In the genomic region with DNA sequence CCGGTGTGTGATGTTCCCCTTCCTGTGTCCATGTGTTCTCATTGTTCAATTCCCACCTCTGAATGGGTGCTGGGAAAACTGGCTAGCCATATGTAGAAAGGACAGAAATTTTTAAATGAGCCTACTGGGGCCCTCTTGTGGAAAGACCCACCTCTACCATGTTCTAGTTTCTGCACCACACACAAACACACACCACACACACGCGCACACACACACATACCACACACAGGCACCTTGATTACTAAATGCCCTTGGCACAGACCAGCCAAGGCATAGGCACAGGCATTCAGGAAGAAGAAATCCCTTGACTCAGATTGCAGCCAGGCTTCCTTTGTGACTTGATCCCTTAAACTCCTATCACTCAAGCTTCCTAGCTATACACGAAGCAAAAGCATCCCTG, we compare ENCODE assay signal across 8 cellular contexts.
DNase-seq lines count a peak whose midpoint lies in the region; TF ChIP-seq lines count a peak whose summit lies in the region.

No MANE protein-coding gene starts in this region.

- no peak overlapping the region for H3K4me3 Mint-ChIP-seq in activated CD4-positive, alpha-beta memory T cell treated with anti-CD3 and anti-CD28 coated beads, Interleukin-2, amount 10 ng/mL, durations not matched to agents 7 days and 5 days

- 52 to 74% (median 64%) methylated on average over 4 of the region's 4 CpGs for WGBS in spleen, 5 donors

- H3K27me3 ChIP-seq in spleen (replicated peaks in 1 of 7) = no peaks in the 10 kb centered on the region

- POLR2A ChIA-PET in activated CD4-positive, alpha-beta memory T cell treated with anti-CD3 and anti-CD28 coated beads, Interleukin-2, amount 10 ng/mL, durations not matched to agents 7 days and 5 days (lab: Charles Lee) = no interaction called here

- no peak overlapping the region for H3K27ac Mint-ChIP-seq in activated CD4-positive, alpha-beta memory T cell treated with anti-CD3 and anti-CD28 coated beads, Interleukin-2, amount 10 ng/mL, durations not matched to agents 7 days and 5 days

- no peaks in the 10 kb centered on the region for H3K27me3 Mint-ChIP-seq in activated CD4-positive, alpha-beta memory T cell treated with anti-CD3 and anti-CD28 coated beads, Interleukin-2, amount 10 ng/mL, durations not matched to agents 7 days and 5 days

- H3K4me1 ChIP-seq in spleen = peaks cover 10 to 48% (median 25%) of the 10 kb centered on the region in 6 donors

- H3K9me3 Mint-ChIP-seq in activated CD4-positive, alpha-beta memory T cell treated with anti-CD3 and anti-CD28 coated beads, Interleukin-2, amount 10 ng/mL, durations not matched to agents 7 days and 5 days = no peaks in the 10 kb centered on the region

- no peak for TF ChIP-seq CTCF in epithelial cell of esophagus (IDR thresholded peaks at IDR 0.05; ENCODE audit: insufficient read depth, low read depth, low read length, missing control alignments)
- no peak for TF ChIP-seq CTCF in spleen (IDR thresholded peaks at IDR 0.05 in 8 of 11, conservative IDR thresholded peaks at IDR 0.05 in 3 of 11)

- intact Hi-C loops in spleen (cut with DNase I; ENCODE audit: low total_unique reads) = no loop called here

- TF ChIP-seq POLR2A in spleen (IDR thresholded peaks at IDR 0.05) = no peak

- CTCF ChIA-PET in activated CD4-positive, alpha-beta memory T cell treated with anti-CD3 and anti-CD28 coated beads, Interleukin-2, amount 10 ng/mL, durations not matched to agents 7 days and 5 days (lab: Charles Lee) = interaction anchor here (0.6 to 1.2 kb wide), 2 partner anchors 9 to 382 kb away, joined by 3 to 4 read pairs; no protein-coding TSS in a partner anchor

- no peak overlapping the region for H3K27ac ChIP-seq in spleen

- H3K36me3 ChIP-seq in spleen = no peaks in the 10 kb centered on the region

- H3K4me3 ChIP-seq in epithelial cell of esophagus (ENCODE audit: low read length) (no peak overlapping the region), spleen (no peak overlapping the region)

- DNase-seq in DMS79 treated with DMSO at 0.1 percent for 48 hours (lab: John Stamatoyannopoulos, UW) (peak; percentile 28), DMS79 (lab: John Stamatoyannopoulos, UW) (no peak), NCI-H526 treated with DMSO at 0.1 percent for 48 hours (lab: John Stamatoyannopoulos, UW) (peak; percentile 52), epithelial cell of esophagus (ENCODE audit: low read depth) (peak; percentile 60), retina (peak; percentile 57), spleen (no peak), amniotic stem cell (lab: John Stamatoyannopoulos, UW) (no peak)
- no peak for DNase-seq in activated CD4-positive, alpha-beta memory T cell treated with anti-CD3 and anti-CD28 coated beads, Interleukin-2, amount 10 ng/mL, durations not matched to agents 7 days and 5 days

- H3K36me3 Mint-ChIP-seq in activated CD4-positive, alpha-beta memory T cell treated with anti-CD3 and anti-CD28 coated beads, Interleukin-2, amount 10 ng/mL, durations not matched to agents 7 days and 5 days (ENCODE audit: low read depth) = no peaks in the 10 kb centered on the region

- H3K4me1 Mint-ChIP-seq in activated CD4-positive, alpha-beta memory T cell treated with anti-CD3 and anti-CD28 coated beads, Interleukin-2, amount 10 ng/mL, durations not matched to agents 7 days and 5 days = no peaks in the 10 kb centered on the region

- no peaks in the 10 kb centered on the region for H3K9me3 ChIP-seq in spleen

Comparison
In these comparisons a context has a peak if more than half of its experiments do, and no peak if none do; other contexts are left out.
1. DNase-seq: peak in DMS79 treated with DMSO at 0.1 percent for 48 hours (single experiment), NCI-H526 treated with DMSO at 0.1 percent for 48 hours (single experiment), epithelial cell of esophagus (single experiment) and retina (single experiment); none in DMS79 (single experiment), spleen (single experiment), amniotic stem cell (single experiment) and activated CD4-positive, alpha-beta memory T cell treated with anti-CD3 and anti-CD28 coated beads, Interleukin-2, amount 10 ng/mL, durations not matched to agents 7 days and 5 days (single experiment).